In the genomic region with DNA sequence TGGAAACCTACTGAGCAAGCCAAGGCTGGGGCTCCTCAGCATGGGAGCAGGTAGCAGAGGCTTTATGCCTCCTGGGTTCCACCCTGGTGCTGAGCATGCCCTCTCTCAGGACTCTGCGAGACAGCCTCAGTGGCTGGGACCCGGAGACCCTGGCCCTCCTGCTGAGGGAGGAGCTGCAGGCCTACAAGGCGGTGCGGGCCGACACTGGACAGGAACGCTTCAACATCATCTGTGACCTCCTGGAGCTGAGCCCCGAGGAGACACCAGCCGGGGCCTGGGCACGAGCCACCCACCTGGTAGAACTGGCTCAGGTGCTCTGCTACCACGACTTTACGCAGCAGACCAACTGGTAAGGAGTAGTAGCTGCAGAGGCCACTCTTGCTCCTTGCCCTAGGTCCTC, we compare ENCODE assay signal across 22 cellular contexts.
"Had no signal": no experiment of that assay in that cellular context is flagged by ENCODE, and none has a peak within 500 bp of the region (broad histone marks: within the 10 kb centered on the region; RNA-seq: fewer than 3 reads in every experiment).

No MANE protein-coding gene starts in this region.

- H3K4me3 ChIP-seq: cardiac muscle cell had no signal

- H3K36me3 ChIP-seq: cardiac muscle cell had no signal

- H3K27ac ChIP-seq: cardiac muscle cell had no signal

- DNase-seq: activated CD4-positive, alpha-beta T cell treated with anti-CD3 and anti-CD28 coated beads for 48 hours; activated CD4-positive, alpha-beta T cell treated with anti-CD3 and anti-CD28 coated beads, Interleukin-2, amount 50 U/mL, for 4 hours; activated CD4-positive, CD25-positive, alpha-beta regulatory T cell treated with anti-CD3 and anti-CD28 coated beads, Interleukin-2, amount 50 U/mL, for 72 hours; activated CD8-positive, alpha-beta memory T cell treated with anti-CD3 and anti-CD28 coated beads for 24 hours; activated effector memory CD4-positive, alpha-beta T cell treated with anti-CD3 and anti-CD28 coated beads, Interleukin-2, amount 50 U/mL, for 16 hours; activated naive CD4-positive, alpha-beta T cell treated with Interleukin-2 at 50 U/mL for 16 hours; activated naive CD8-positive, alpha-beta T cell treated with anti-CD3 and anti-CD28 coated beads, Interleukin-2, amount 50 U/mL, for 24 hours; activated T-cell treated with anti-CD3 and anti-CD28 coated beads, Interleukin-2, amount 50 U/mL, for 4 hours; amniotic stem cell; Karpas-422; NCI-H1048; NCI-H146; NCI-H187 treated with DMSO at 0.1 percent for 48 hours; NCI-H2081 treated with DMSO at 0.1 percent for 48 hours; NCI-H446; NCI-H524; PC-3; SHP77 treated with DMSO at 0.1 percent for 48 hours had no signal

- FAIRE-seq: astrocyte had no signal

- H3K27me3 ChIP-seq: cardiac muscle cell had no signal

- ATAC-seq: activated naive CD4-positive, alpha-beta T cell treated with anti-CD3 and anti-CD28 coated beads, Interleukin-2, amount 50 U/mL, for 72 hours; activated naive CD8-positive, alpha-beta T cell treated with anti-CD3 and anti-CD28 coated beads, Interleukin-2, amount 50 U/mL, for 24 hours; activated T-cell treated with anti-CD3 and anti-CD28 coated beads, Interleukin-2, amount 50 U/mL, for 4 hours; PC-3; WTC11 had no signal
